ENCODE assay signal across 1 cellular context in the genomic region with DNA sequence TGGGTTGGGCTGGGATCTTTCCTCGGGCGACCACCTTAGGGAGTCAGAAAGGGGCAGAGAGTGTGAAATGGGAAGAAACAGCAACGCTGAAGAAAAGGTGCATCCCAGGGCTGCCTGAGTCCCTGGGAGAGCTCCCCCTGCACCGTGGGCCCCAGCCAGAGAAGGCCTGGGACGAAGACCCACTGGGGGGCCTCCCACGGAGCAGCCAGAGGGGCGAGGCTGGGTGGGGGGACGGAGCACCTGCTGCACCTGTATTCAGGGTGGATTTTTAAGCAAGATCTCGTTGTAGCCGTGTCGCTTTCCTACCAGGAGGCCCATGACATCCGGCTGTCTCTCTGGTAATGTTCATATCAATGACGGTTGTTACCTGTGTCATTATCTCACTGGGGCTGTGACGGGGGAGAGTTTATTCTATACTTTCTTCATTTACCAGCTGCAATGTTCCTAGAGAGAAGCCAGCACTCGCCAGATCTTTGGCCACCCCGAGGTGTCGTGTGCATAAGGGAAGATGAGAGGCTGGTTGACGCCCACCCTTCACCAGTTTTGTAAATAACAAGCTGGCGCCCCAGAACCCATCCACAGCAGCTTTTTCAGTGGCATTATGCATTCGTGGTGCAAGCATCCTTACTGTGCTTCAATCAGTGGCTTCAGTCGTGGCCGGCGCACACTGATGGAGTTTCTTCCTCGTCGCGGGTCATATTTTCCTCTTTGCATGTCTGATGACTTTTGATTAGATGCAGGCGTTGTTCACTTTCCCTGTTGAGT.
A peak's percentile ranks its signal among the peaks of the same experiment; 100 is the strongest.
TF ChIP-seq lines count a peak whose summit lies in the region.

No MANE protein-coding gene starts in this region.

TF ChIP-seq in K562, 482 proteins besides CTCF, POLR2A, EP300 and RAD21:
- TF ChIP-seq JUN (IDR thresholded peaks at IDR 0.05; ENCODE audit: borderline replicate concordance, low read depth, low read length) (no peak), JUN (CRISPR knock-in tag; IDR thresholded peaks at IDR 0.05; ENCODE audit: borderline replicate concordance) (no peak), SMARCA5 (IDR thresholded peaks at IDR 0.05) (no peak), GABPB1 (CRISPR knock-in tag; IDR thresholded peaks at IDR 0.05) (0 out of 2 replicates have a peak, but pooled peaks have one; percentile 7), HNRNPLL (IDR thresholded peaks at IDR 0.05; ENCODE audit: low read depth, low read length, poor library complexity, severe bottlenecking) (no peak), FOXP4 (CRISPR knock-in tag; IDR thresholded peaks at IDR 0.05; ENCODE audit: borderline replicate concordance) (no peak)
TF ChIP-seq in K562: peak in this region for 1.
